35 cellular contexts compared by ENCODE assay signal in genomic region chr3:25390605-25391004, GRCh38. TPM values are rescaled to one million over a fixed set of nuclear protein-coding genes. Genes with fewer than 3 reads are reported as not detected.
"Had no signal": no experiment of that assay in that cellular context is flagged by ENCODE, and none has a peak within 500 bp of the region (broad histone marks: within the 10 kb centered on the region; RNA-seq: fewer than 3 reads in every experiment).

No MANE protein-coding gene starts in this region.

- DNase-seq: Karpas-422, Kasumi-1, KG1, MG63, MM.1S, MV-4-11, NCI-H1048, NCI-H1092, NCI-H1092 treated with DMSO at 0.1 percent for 48 hours, NCI-H1105, NCI-H1105 treated with DMSO at 0.1 percent for 48 hours, NCI-H1417, NCI-H1417 treated with DMSO at 0.1 percent for 48 hours, NCI-H1436 treated with DMSO at 0.1 percent for 48 hours, NCI-H146, NCI-H1694, NCI-H1694 treated with DMSO at 0.1 percent for 48 hours, NCI-H187, NCI-H187 treated with DMSO at 0.1 percent for 48 hours, NCI-H1930, NCI-H2029, NCI-H2029 treated with DMSO at 0.1 percent for 48 hours, NCI-H2081, NCI-H2081 treated with DMSO at 0.1 percent for 48 hours, NCI-H2107, NCI-H2171, NCI-H2171 treated with DMSO at 0.1 percent for 48 hours, NCI-H2227 treated with DMSO at 0.1 percent for 48 hours, NCI-H226, NCI-H345, NCI-H446, NCI-H446 treated with DMSO at 0.1 percent for 48 hours, NCI-H510A had no signal

- H3K27ac ChIP-seq: KMS-11 had no signal

RNA-seq across cellular contexts. Expression of gene RARB, which starts 37.5 kb away (rescaled TPM):
- total RNA-seq: MCF 10A had no signal
